ENCODE assay signal across 20 cellular contexts in genomic region chr7:45940939-45941338, GRCh38. TPM values are rescaled to one million over a fixed set of nuclear protein-coding genes. Genes with fewer than 3 reads are reported as not detected.
DNase-seq lines count a peak whose midpoint lies in the region; ATAC-seq and TF ChIP-seq lines count a peak whose summit lies in the region.
"Had no signal": no experiment of that assay in that cellular context is flagged by ENCODE, and none has a peak within 500 bp of the region (broad histone marks: within the 10 kb centered on the region; RNA-seq: fewer than 3 reads in every experiment).

No MANE protein-coding gene starts in this region.

- no peaks in the 10 kb centered on the region for H3K36me3 Mint-ChIP-seq in activated naive CD4-positive, alpha-beta T cell treated with anti-CD3 and anti-CD28 coated beads for 36 hours (ENCODE audit: low read depth)
- peaks cover 2% of the 10 kb centered on the region for H3K36me3 Mint-ChIP-seq in T-helper 17 cell (ENCODE audit: low read depth)
- peaks cover 2% of the 10 kb centered on the region for H3K36me3 Mint-ChIP-seq in central memory CD8-positive, alpha-beta T cell (ENCODE audit: insufficient read depth)
- no peaks in the 10 kb centered on the region for H3K36me3 Mint-ChIP-seq in stimulated activated memory B cell treated with anti-CD40 and anti-IgM and Interleukin-4, amounts not matched to agents 10 μg/mL and 1 μg/mL and 100 μg/mL, for 72 hours

- intact Hi-C loops in activated naive CD4-positive, alpha-beta T cell treated with anti-CD3 and anti-CD28 coated beads for 36 hours (cut with micrococcal nuclease), result loop anchor here (1.0 kb wide), 1 partner anchor 37 kb away; no protein-coding TSS in a partner anchor

- peaks cover 15% of the 10 kb centered on the region for H3K4me1 Mint-ChIP-seq in activated naive CD4-positive, alpha-beta T cell treated with anti-CD3 and anti-CD28 coated beads for 36 hours (ENCODE audit: low read depth)
- H3K4me1 Mint-ChIP-seq in T-helper 17 cell, result peaks cover 7% of the 10 kb centered on the region
- peaks cover 17% of the 10 kb centered on the region for H3K4me1 Mint-ChIP-seq in central memory CD8-positive, alpha-beta T cell
- H3K4me1 Mint-ChIP-seq in stimulated activated memory B cell treated with anti-CD40 and anti-IgM and Interleukin-4, amounts not matched to agents 10 μg/mL and 1 μg/mL and 100 μg/mL, for 72 hours, result no peaks in the 10 kb centered on the region
- H3K4me1 Mint-ChIP-seq: H9, nephron progenitor cell had no signal

- no peak for TF ChIP-seq CTCF in GM20000 (IDR thresholded peaks at IDR 0.05; ENCODE audit: extremely low read depth, missing control alignments)

- no peak overlapping the region for H3K27ac Mint-ChIP-seq in activated naive CD4-positive, alpha-beta T cell treated with anti-CD3 and anti-CD28 coated beads for 36 hours
- H3K27ac Mint-ChIP-seq in T-helper 17 cell, result no peak overlapping the region
- peak overlapping the region; percentile 36 for H3K27ac Mint-ChIP-seq in central memory CD8-positive, alpha-beta T cell (ENCODE audit: low read depth)
- no peak overlapping the region for H3K27ac Mint-ChIP-seq in stimulated activated memory B cell treated with anti-CD40 and anti-IgM and Interleukin-4, amounts not matched to agents 10 μg/mL and 1 μg/mL and 100 μg/mL, for 72 hours
- H3K27ac Mint-ChIP-seq: H9, nephron progenitor cell had no signal

- DNase-seq in activated naive CD4-positive, alpha-beta T cell treated with anti-CD3 and anti-CD28 coated beads for 36 hours, result no peak
- DNase-seq in activated naive CD4-positive, alpha-beta T cell treated with anti-CD3 and anti-CD28 coated beads, Interleukin-2, amount 50 U/mL, for 16 hours, result no peak
- no peak for DNase-seq in T-helper 17 cell
- DNase-seq in central memory CD8-positive, alpha-beta T cell (ENCODE audit: low spot score in 2 of 2), result no peak
- DNase-seq in GM20000 (ENCODE audit: low spot score), result no peak
- no peak for DNase-seq in SKM-1 (lab: John Stamatoyannopoulos, UW; ENCODE audit: unreplicated experiment)
- DNase-seq: activated CD4-positive, CD25-positive, alpha-beta regulatory T cell; H9; left cardiac atrium; NCI-H187; nephron progenitor cell; PC-3; posterior cingulate gyrus; SIG-M5; sigmoid colon; T-helper 9 cell; thyroid gland had no signal

- H3K4me3 Mint-ChIP-seq in activated naive CD4-positive, alpha-beta T cell treated with anti-CD3 and anti-CD28 coated beads for 36 hours, result peak overlapping the region; percentile 77
- peak overlapping the region; percentile 81 for H3K4me3 Mint-ChIP-seq in T-helper 17 cell
- H3K4me3 Mint-ChIP-seq in central memory CD8-positive, alpha-beta T cell, result peak overlapping the region; percentile 53
- H3K4me3 Mint-ChIP-seq in stimulated activated memory B cell treated with anti-CD40 and anti-IgM and Interleukin-4, amounts not matched to agents 10 μg/mL and 1 μg/mL and 100 μg/mL, for 72 hours, result peak overlapping the region; percentile 4
- H3K4me3 Mint-ChIP-seq: H9, nephron progenitor cell had no signal

- H3K27me3 Mint-ChIP-seq in activated naive CD4-positive, alpha-beta T cell treated with anti-CD3 and anti-CD28 coated beads for 36 hours (ENCODE audit: low read depth), result no peaks in the 10 kb centered on the region
- peaks cover 5% of the 10 kb centered on the region for H3K27me3 Mint-ChIP-seq in T-helper 17 cell
- H3K27me3 Mint-ChIP-seq in central memory CD8-positive, alpha-beta T cell, result no peaks in the 10 kb centered on the region
- H3K27me3 Mint-ChIP-seq in stimulated activated memory B cell treated with anti-CD40 and anti-IgM and Interleukin-4, amounts not matched to agents 10 μg/mL and 1 μg/mL and 100 μg/mL, for 72 hours, result peaks cover 9% of the 10 kb centered on the region

- ATAC-seq in T-helper 17 cell (peak; percentile 27), HG03521 (IDR thresholded peaks at IDR 0.05; ENCODE audit: unreplicated experiment) (no peak)
- ATAC-seq in central memory CD8-positive, alpha-beta T cell (replicated peaks; ENCODE audit: extremely low read depth, poor library complexity, severe bottlenecking), result no peak
- no peak for ATAC-seq in stimulated activated memory B cell treated with anti-CD40 and anti-IgM and Interleukin-4, amounts not matched to agents 10 μg/mL and 1 μg/mL and 100 μg/mL, for 72 hours
- ATAC-seq: left cardiac atrium, PC-3 had no signal

- peaks cover 4% of the 10 kb centered on the region for H3K9me3 Mint-ChIP-seq in activated naive CD4-positive, alpha-beta T cell treated with anti-CD3 and anti-CD28 coated beads for 36 hours
- peaks cover 5% of the 10 kb centered on the region for H3K9me3 Mint-ChIP-seq in central memory CD8-positive, alpha-beta T cell
- peaks cover 4% of the 10 kb centered on the region for H3K9me3 Mint-ChIP-seq in stimulated activated memory B cell treated with anti-CD40 and anti-IgM and Interleukin-4, amounts not matched to agents 10 μg/mL and 1 μg/mL and 100 μg/mL, for 72 hours

- no peaks in the 10 kb centered on the region for H3K9me3 ChIP-seq in T-helper 17 cell (ENCODE audit: control insufficient read depth, low read length, poor library complexity, severe bottlenecking)
- H3K9me3 ChIP-seq: breast epithelium, sigmoid colon, thyroid gland had no signal

- CTCF ChIA-PET in activated naive CD4-positive, alpha-beta T cell treated with anti-CD3 and anti-CD28 coated beads for 36 hours (lab: Charles Lee), result interaction anchor here (0.9 to 1.9 kb wide), 2 partner anchors 18 to 19 kb away, joined by 3 to 4 read pairs; partner anchors contain the start of gene IGFBP3

RNA-seq across cellular contexts. Expression of gene IGFBP3, which starts 19.9 kb away (rescaled TPM):
- under 1 TPM in 1 of 2 experiments, not detected in 1; 0.17 TPM for total RNA-seq in activated naive CD4-positive, alpha-beta T cell treated with anti-CD3 and anti-CD28 coated beads for 36 hours
- total RNA-seq in T-helper 17 cell, result 10 to 100 TPM in 1 of 2 donors, 1 to 10 TPM in 1; 7.2 to 19.0 TPM

RNA-seq across cellular contexts. Expression of gene IGFBP1, which starts 52.7 kb away (rescaled TPM):
- total RNA-seq in activated naive CD4-positive, alpha-beta T cell treated with anti-CD3 and anti-CD28 coated beads for 36 hours, result not detected
- total RNA-seq in T-helper 17 cell, result not detected
- total RNA-seq: H9, left cardiac atrium, sigmoid colon, thyroid gland had no signal

Comparison
In these comparisons a context has a peak if more than half of its experiments do, and no peak if none do; other contexts are left out.
1. H3K4me3 Mint-ChIP-seq: peak in every context shown above with its lines; median percentile 81 in T-helper 17 cell; 77 in activated naive CD4-positive, alpha-beta T cell treated with anti-CD3 and anti-CD28 coated beads for 36 hours; 53 in central memory CD8-positive, alpha-beta T cell; 4 in stimulated activated memory B cell treated with anti-CD40 and anti-IgM and Interleukin-4, amounts not matched to agents 10 μg/mL and 1 μg/mL and 100 μg/mL, for 72 hours.
2. RNA of gene IGFBP3, which starts 19.9 kb away (total RNA-seq): 7.2 to 19.0 TPM in T-helper 17 cell; 0.17 TPM in activated naive CD4-positive, alpha-beta T cell treated with anti-CD3 and anti-CD28 coated beads for 36 hours; every median in the first group is over 4 times any median in the second.